Comparison of ENCODE assay signal across 24 cellular contexts in genomic region chr10:116780691-116781205, GRCh38.
"Had no signal": no experiment of that assay in that cellular context is flagged by ENCODE, and none has a peak within 500 bp of the region (broad histone marks: within the 10 kb centered on the region; RNA-seq: fewer than 3 reads in every experiment).

No MANE protein-coding gene starts in this region.

- H3K9me3 ChIP-seq: right atrium auricular region, sigmoid colon, spleen, suprapubic skin, transverse colon, upper lobe of right lung, uterus had no signal

- H3K4me1 ChIP-seq: neural progenitor cell, parathyroid adenoma, right atrium auricular region, sigmoid colon, spleen, suprapubic skin, transverse colon, upper lobe of right lung, uterus had no signal

- H3K27ac ChIP-seq: neural progenitor cell, parathyroid adenoma, right atrium auricular region, sigmoid colon, skin epidermis, spleen, suprapubic skin, transverse colon, upper lobe of right lung, uterus had no signal

- H3K36me3 ChIP-seq: neural progenitor cell, right atrium auricular region, sigmoid colon, spleen, suprapubic skin, transverse colon, upper lobe of right lung, uterus had no signal

- DNase-seq: cerebellar nuclear complex; cortex of kidney; effector CD4-positive, alpha-beta T cell; hypothalamus; immature natural killer cell; islet precursor cell; mesenchymal stem cell; naive thymus-derived CD4-positive, alpha-beta T cell; spleen; stimulated activated CD4-positive, alpha-beta T cell treated with anti-CD3 and anti-CD28 coated beads, Interleukin-2, amount 100 ng/mL, for 48 hours; stimulated activated CD8-positive, alpha-beta memory T cell treated with anti-CD3 and anti-CD28 coated beads, Interleukin-4, amount 100 ng/mL, for 48 hours; stimulated activated naive CD4-positive, alpha-beta T cell; stimulated activated naive CD8-positive, alpha-beta T cell treated with anti-CD3 and anti-CD28 coated beads, Interleukin-15, amount 100 ng/mL, for 72 hours; transverse colon; upper lobe of right lung; uterus had no signal

- H3K27me3 ChIP-seq: neural progenitor cell, right atrium auricular region, sigmoid colon, suprapubic skin, transverse colon, upper lobe of right lung, uterus had no signal

- H2AFZ ChIP-seq: neural progenitor cell, parathyroid adenoma had no signal

- H3K4me2 ChIP-seq: neural progenitor cell had no signal

- H3K9ac ChIP-seq: neural progenitor cell, parathyroid adenoma had no signal

- H3K79me2 ChIP-seq: parathyroid adenoma had no signal

- ATAC-seq: left lobe of liver; naive thymus-derived CD4-positive, alpha-beta T cell; stimulated activated naive CD8-positive, alpha-beta T cell treated with anti-CD3 and anti-CD28 coated beads, Interleukin-15, amount 100 ng/mL, for 72 hours; upper lobe of right lung had no signal

- H3K4me3 ChIP-seq: lung, neural progenitor cell, right atrium auricular region, sigmoid colon, skin epidermis, spleen, suprapubic skin, transverse colon, upper lobe of right lung, uterus had no signal
